Comparison of ENCODE assay signal across 19 cellular contexts in the genomic region with DNA sequence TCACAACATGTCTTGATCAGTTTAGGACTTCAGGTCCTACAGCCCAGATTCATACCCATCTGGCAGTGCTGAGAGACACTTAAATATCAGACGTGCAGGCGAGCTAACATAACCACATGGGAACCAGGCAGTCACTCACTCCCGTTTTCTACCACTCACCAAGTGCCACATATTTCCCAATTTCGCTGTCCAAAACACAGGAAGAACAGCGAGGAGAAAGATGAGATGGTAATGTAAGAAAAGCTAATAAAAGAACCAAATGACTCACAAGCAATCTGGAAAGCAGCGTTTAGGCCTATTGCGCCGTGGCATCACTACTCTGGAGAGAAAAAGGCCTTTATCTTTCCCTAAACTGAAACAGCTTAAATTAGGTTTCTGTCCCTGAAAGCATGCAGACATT.
DNase-seq lines count a peak whose midpoint lies in the region; ATAC-seq and TF ChIP-seq lines count a peak whose summit lies in the region.
"Had no signal": no experiment of that assay in that cellular context is flagged by ENCODE, and none has a peak within 500 bp of the region (broad histone marks: within the 10 kb centered on the region; RNA-seq: fewer than 3 reads in every experiment).

No MANE protein-coding gene starts in this region.

- TF ChIP-seq CTCF in MCF 10A (IDR thresholded peaks at IDR 0.05; ENCODE audit: unreplicated experiment), result no peak
- no peak for TF ChIP-seq CTCF in mammary epithelial cell (conservative IDR thresholded peaks at IDR 0.05 in 1 of 2, IDR thresholded peaks at IDR 0.05 in 1 of 2; ENCODE audit: extremely low read depth in 1 of 2, insufficient read depth in 1 of 2, low read depth in 1 of 2, low read length in 2 of 2)
- no peak for TF ChIP-seq CTCF in PC-3 (conservative IDR thresholded peaks at IDR 0.05; ENCODE audit: low read depth, low read length)
- TF ChIP-seq CTCF in omental fat pad (IDR thresholded peaks at IDR 0.05), result no peak
- TF ChIP-seq CTCF in HFFc6 (IDR thresholded peaks at IDR 0.05), result no peak

- H3K27ac ChIP-seq in mammary epithelial cell (ENCODE audit: insufficient read depth, low read depth, low read length) (no peak overlapping the region), PC-3 (ENCODE audit: low read length) (no peak overlapping the region)
- H3K27ac ChIP-seq: A549, lower lobe of right lung, neutrophil, spleen had no signal

- dilution Hi-C loops in mammary epithelial cell (cut with HindIII; ENCODE audit: low sequenced_read_pairs), result no loop called here

- H3K27me3 ChIP-seq in mammary epithelial cell (ENCODE audit: insufficient read depth, low read length), result no peaks in the 10 kb centered on the region
- no peaks in the 10 kb centered on the region for H3K27me3 ChIP-seq in PC-3 (ENCODE audit: low read length)
- H3K27me3 ChIP-seq: neutrophil, spleen had no signal

- no peaks in the 10 kb centered on the region for H3K79me2 ChIP-seq in mammary epithelial cell (ENCODE audit: insufficient read depth, low read length)
- H3K79me2 ChIP-seq in PC-3 (ENCODE audit: low read length), result no peaks in the 10 kb centered on the region

- H3K9me3 ChIP-seq in mammary epithelial cell (replicated peaks; ENCODE audit: insufficient read depth, low read length), result no peaks in the 10 kb centered on the region
- H3K9me3 ChIP-seq in PC-3 (ENCODE audit: low read length), result no peaks in the 10 kb centered on the region
- H3K9me3 ChIP-seq: A549, Caco-2, lower lobe of right lung, neutrophil, spleen had no signal

- no peaks in the 10 kb centered on the region for H3K4me1 ChIP-seq in mammary epithelial cell (ENCODE audit: insufficient read depth, low read length)
- no peaks in the 10 kb centered on the region for H3K4me1 ChIP-seq in PC-3 (ENCODE audit: insufficient read depth, low read length)
- H3K4me1 ChIP-seq: A549, Caco-2, lower lobe of right lung, spleen had no signal

- H3K27ac Mint-ChIP-seq in MCF 10A (ENCODE audit: low read depth, unreplicated experiment) (no peak overlapping the region), HFFc6 (no peak overlapping the region)
- H3K27ac Mint-ChIP-seq: activated naive CD8-positive, alpha-beta T cell treated with anti-CD3 and anti-CD28 coated beads, Interleukin-2, amount 10 ng/mL, durations not matched to agents 7 days and 5 days; stimulated activated naive CD8-positive, alpha-beta T cell treated with anti-CD3 and anti-CD28 coated beads, Interleukin-15, amount 100 ng/mL, for 72 hours; T-helper 2 cell treated with Interferon-gamma antibody and Interleukin-4, amounts not matched to agents 5 μg/mL and 100 μg/mL, for 36 hours had no signal

- H4K20me1 ChIP-seq in mammary epithelial cell (ENCODE audit: insufficient read depth, low read length) (no peaks in the 10 kb centered on the region), PC-3 (ENCODE audit: low read length) (no peaks in the 10 kb centered on the region)

- H3K4me2 ChIP-seq in mammary epithelial cell (ENCODE audit: insufficient read depth, low read depth, low read length) (no peak overlapping the region), PC-3 (ENCODE audit: low read length) (no peak overlapping the region)
- H3K4me2 ChIP-seq: A549 had no signal

- no peaks in the 10 kb centered on the region for H3K4me1 Mint-ChIP-seq in MCF 10A (ENCODE audit: insufficient read depth, unreplicated experiment)
- no peaks in the 10 kb centered on the region for H3K4me1 Mint-ChIP-seq in HFFc6 (ENCODE audit: low read depth)
- H3K4me1 Mint-ChIP-seq: activated naive CD8-positive, alpha-beta T cell treated with anti-CD3 and anti-CD28 coated beads, Interleukin-2, amount 10 ng/mL, durations not matched to agents 7 days and 5 days; stimulated activated naive CD8-positive, alpha-beta T cell treated with anti-CD3 and anti-CD28 coated beads, Interleukin-15, amount 100 ng/mL, for 72 hours had no signal

- H2AFZ ChIP-seq in mammary epithelial cell (ENCODE audit: low read depth, low read length), result no peak overlapping the region
- H2AFZ ChIP-seq in PC-3 (ENCODE audit: low read length), result no peak overlapping the region

- H3K9ac ChIP-seq in mammary epithelial cell (ENCODE audit: insufficient read depth, low read length) (no peak overlapping the region), PC-3 (ENCODE audit: low read length) (no peak overlapping the region)

- in situ Hi-C loops in mammary epithelial cell (cut with MboI; ENCODE audit: low sequenced_read_pairs in 2 of 2), result no loop called here

- no peaks in the 10 kb centered on the region for H3K9me3 Mint-ChIP-seq in MCF 10A (ENCODE audit: unreplicated experiment)
- H3K9me3 Mint-ChIP-seq in HFFc6, result peaks cover 28% of the 10 kb centered on the region
- H3K9me3 Mint-ChIP-seq: activated naive CD8-positive, alpha-beta T cell treated with anti-CD3 and anti-CD28 coated beads, Interleukin-2, amount 10 ng/mL, durations not matched to agents 7 days and 5 days; stimulated activated naive CD8-positive, alpha-beta T cell treated with anti-CD3 and anti-CD28 coated beads, Interleukin-15, amount 100 ng/mL, for 72 hours; T-helper 2 cell treated with Interferon-gamma antibody and Interleukin-4, amounts not matched to agents 5 μg/mL and 100 μg/mL, for 36 hours had no signal

- H3K36me3 ChIP-seq in mammary epithelial cell (ENCODE audit: insufficient read depth, low read length), result no peaks in the 10 kb centered on the region
- no peaks in the 10 kb centered on the region for H3K36me3 ChIP-seq in PC-3 (ENCODE audit: low read depth, low read length)
- H3K36me3 ChIP-seq: lower lobe of right lung, neutrophil, spleen had no signal

- no peaks in the 10 kb centered on the region for H3F3A ChIP-seq in PC-3 (ENCODE audit: low read length, unreplicated experiment)

- H3K36me3 Mint-ChIP-seq in MCF 10A (ENCODE audit: insufficient read depth, unreplicated experiment) (no peaks in the 10 kb centered on the region), HFFc6 (ENCODE audit: low read depth) (no peaks in the 10 kb centered on the region)
- H3K36me3 Mint-ChIP-seq: activated naive CD8-positive, alpha-beta T cell treated with anti-CD3 and anti-CD28 coated beads, Interleukin-2, amount 10 ng/mL, durations not matched to agents 7 days and 5 days had no signal

- H3K27me3 Mint-ChIP-seq in MCF 10A (ENCODE audit: insufficient read depth, unreplicated experiment), result no peaks in the 10 kb centered on the region
- no peaks in the 10 kb centered on the region for H3K27me3 Mint-ChIP-seq in HFFc6 (ENCODE audit: insufficient read depth)
- H3K27me3 Mint-ChIP-seq: stimulated activated naive CD8-positive, alpha-beta T cell treated with anti-CD3 and anti-CD28 coated beads, Interleukin-15, amount 100 ng/mL, for 72 hours had no signal

- DNase-seq in MCF 10A (ENCODE audit: unreplicated experiment) (peak; percentile 43), mammary epithelial cell (no peak), PC-3 (peak; percentile 19), inferior parietal cortex (ENCODE audit: extremely low spot score) (peak; percentile 66), omental fat pad (ENCODE audit: low spot score) (no peak), HFFc6 (no peak), NCI-H1417 treated with DMSO at 0.1 percent for 48 hours (lab: John Stamatoyannopoulos, UW) (no peak), NCI-H526 (lab: John Stamatoyannopoulos, UW) (no peak)
- DNase-seq: activated CD4-positive, alpha-beta T cell treated with anti-CD3 and anti-CD28 coated beads for 4 hours; activated naive CD8-positive, alpha-beta T cell treated with anti-CD3 and anti-CD28 coated beads, Interleukin-2, amount 10 ng/mL, durations not matched to agents 7 days and 5 days; Caco-2; cerebellar nuclear complex; lower lobe of right lung; NCI-H1436; spleen; stimulated activated naive CD8-positive, alpha-beta T cell treated with anti-CD3 and anti-CD28 coated beads, Interleukin-15, amount 100 ng/mL, for 72 hours had no signal

- no peaks in the 10 kb centered on the region for H3K9me2 ChIP-seq in PC-3 (replicated peaks; ENCODE audit: low read length)

- H3K4me3 Mint-ChIP-seq in MCF 10A (ENCODE audit: unreplicated experiment) (no peak overlapping the region), HFFc6 (no peak overlapping the region)
- H3K4me3 Mint-ChIP-seq: activated naive CD8-positive, alpha-beta T cell treated with anti-CD3 and anti-CD28 coated beads, Interleukin-2, amount 10 ng/mL, durations not matched to agents 7 days and 5 days; stimulated activated naive CD8-positive, alpha-beta T cell treated with anti-CD3 and anti-CD28 coated beads, Interleukin-15, amount 100 ng/mL, for 72 hours; T-helper 2 cell treated with Interferon-gamma antibody and Interleukin-4, amounts not matched to agents 5 μg/mL and 100 μg/mL, for 36 hours had no signal

- intact Hi-C loops in MCF 10A (cut with micrococcal nuclease) (no loop called here), mammary epithelial cell (cut with micrococcal nuclease) (no loop called here), PC-3 (cut with micrococcal nuclease) (no loop called here)

- CTCF ChIA-PET in MCF 10A (lab: Yijun Ruan, JAX) (interaction anchor here (0.6 kb wide), 1 partner anchor 437 kb away, joined by 3 read pairs; no protein-coding TSS in a partner anchor), mammary epithelial cell (lab: Charles Lee; ENCODE audit: low non-redundant PET) (no interaction called here), PC-3 (lab: Charles Lee) (no interaction called here)

- ATAC-seq in PC-3 (peak; percentile 49), omental fat pad (ENCODE audit: low FRiP score) (no peak)
- ATAC-seq: A549; lower lobe of right lung; stimulated activated naive CD8-positive, alpha-beta T cell treated with anti-CD3 and anti-CD28 coated beads, Interleukin-15, amount 100 ng/mL, for 72 hours had no signal

- POLR2A ChIA-PET in MCF 10A (lab: Yijun Ruan, JAX) (no interaction called here), PC-3 (lab: Charles Lee; ENCODE audit: unreplicated experiment) (no interaction called here)

- 56% methylated on average over 8 of the region's 8 CpGs for WGBS in mammary epithelial cell (ENCODE audit: low coverage, missing lambda C conversion rate)

- BruUV-seq in MCF 10A (replicated peaks; lab: Mats Ljungman, UMichigan) (no TSS peak), mammary epithelial cell (replicated peaks; lab: Mats Ljungman, UMichigan) (no TSS peak), PC-3 (replicated peaks; lab: Mats Ljungman, UMichigan) (no TSS peak)

- H3K4me3 ChIP-seq in mammary epithelial cell (replicated peaks in 1 of 3; ENCODE audit: insufficient read depth in 1 of 3, low read depth in 2 of 3, low read length in 3 of 3), result no peak overlapping the region
- no peak overlapping the region for H3K4me3 ChIP-seq in PC-3 (ENCODE audit: low read length)
- H3K4me3 ChIP-seq: A549, lower lobe of right lung, spleen had no signal

Comparison
In these comparisons a context has a peak if more than half of its experiments do, and no peak if none do; other contexts are left out.
1. DNase-seq: peak in MCF 10A (single experiment), PC-3 (single experiment) and inferior parietal cortex (single experiment); none in mammary epithelial cell (single experiment), omental fat pad (single experiment), HFFc6 (single experiment), NCI-H1417 treated with DMSO at 0.1 percent for 48 hours (single experiment) and NCI-H526 (0 of 2).